Comparison of ENCODE assay signal across 1 cellular context in the genomic region with DNA sequence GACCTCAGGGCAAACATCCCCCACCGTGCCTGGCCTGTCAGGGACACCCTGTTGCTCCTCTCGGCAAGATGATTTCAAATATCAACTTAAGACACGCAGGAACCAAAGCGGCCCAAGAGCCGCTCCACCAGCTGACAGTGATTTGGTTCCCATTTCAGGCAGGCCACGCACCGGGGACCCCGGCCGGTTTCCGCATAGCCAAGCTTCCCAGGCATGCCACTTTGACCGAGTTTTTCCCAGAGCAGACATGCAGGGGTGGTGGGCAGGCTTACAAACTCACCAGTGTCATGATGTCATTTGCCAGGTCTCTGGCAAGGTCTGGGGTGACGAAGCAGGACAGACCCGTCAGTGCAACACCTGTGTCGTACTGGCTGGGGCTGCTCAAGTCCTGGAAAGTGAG.
TF ChIP-seq lines count a peak whose summit lies in the region.

No MANE protein-coding gene starts in this region.

TF ChIP-seq in WTC11, 78 proteins besides CTCF, POLR2A, EP300 and RAD21 (continued from another document):
- no peak for TF ChIP-seq CDX4 (CRISPR knock-in tag; IDR thresholded peaks at IDR 0.05; ENCODE audit: borderline replicate concordance)
- TF ChIP-seq ELF4 (CRISPR knock-in tag; IDR thresholded peaks at IDR 0.05; ENCODE audit: low read depth), result no peak
- TF ChIP-seq, protein P1, sequence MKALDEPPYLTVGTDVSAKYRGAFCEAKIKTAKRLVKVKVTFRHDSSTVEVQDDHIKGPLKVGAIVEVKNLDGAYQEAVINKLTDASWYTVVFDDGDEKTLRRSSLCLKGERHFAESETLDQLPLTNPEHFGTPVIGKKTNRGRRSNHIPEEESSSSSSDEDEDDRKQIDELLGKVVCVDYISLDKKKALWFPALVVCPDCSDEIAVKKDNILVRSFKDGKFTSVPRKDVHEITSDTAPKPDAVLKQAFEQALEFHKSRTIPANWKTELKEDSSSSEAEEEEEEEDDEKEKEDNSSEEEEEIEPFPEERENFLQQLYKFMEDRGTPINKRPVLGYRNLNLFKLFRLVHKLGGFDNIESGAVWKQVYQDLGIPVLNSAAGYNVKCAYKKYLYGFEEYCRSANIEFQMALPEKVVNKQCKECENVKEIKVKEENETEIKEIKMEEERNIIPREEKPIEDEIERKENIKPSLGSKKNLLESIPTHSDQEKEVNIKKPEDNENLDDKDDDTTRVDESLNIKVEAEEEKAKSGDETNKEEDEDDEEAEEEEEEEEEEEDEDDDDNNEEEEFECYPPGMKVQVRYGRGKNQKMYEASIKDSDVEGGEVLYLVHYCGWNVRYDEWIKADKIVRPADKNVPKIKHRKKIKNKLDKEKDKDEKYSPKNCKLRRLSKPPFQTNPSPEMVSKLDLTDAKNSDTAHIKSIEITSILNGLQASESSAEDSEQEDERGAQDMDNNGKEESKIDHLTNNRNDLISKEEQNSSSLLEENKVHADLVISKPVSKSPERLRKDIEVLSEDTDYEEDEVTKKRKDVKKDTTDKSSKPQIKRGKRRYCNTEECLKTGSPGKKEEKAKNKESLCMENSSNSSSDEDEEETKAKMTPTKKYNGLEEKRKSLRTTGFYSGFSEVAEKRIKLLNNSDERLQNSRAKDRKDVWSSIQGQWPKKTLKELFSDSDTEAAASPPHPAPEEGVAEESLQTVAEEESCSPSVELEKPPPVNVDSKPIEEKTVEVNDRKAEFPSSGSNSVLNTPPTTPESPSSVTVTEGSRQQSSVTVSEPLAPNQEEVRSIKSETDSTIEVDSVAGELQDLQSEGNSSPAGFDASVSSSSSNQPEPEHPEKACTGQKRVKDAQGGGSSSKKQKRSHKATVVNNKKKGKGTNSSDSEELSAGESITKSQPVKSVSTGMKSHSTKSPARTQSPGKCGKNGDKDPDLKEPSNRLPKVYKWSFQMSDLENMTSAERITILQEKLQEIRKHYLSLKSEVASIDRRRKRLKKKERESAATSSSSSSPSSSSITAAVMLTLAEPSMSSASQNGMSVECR (CRISPR knock-in tag; IDR thresholded peaks at IDR 0.05; ENCODE audit: borderline replicate concordance), result no peak
